ENCODE assay signal across 8 cellular contexts in the genomic region with DNA sequence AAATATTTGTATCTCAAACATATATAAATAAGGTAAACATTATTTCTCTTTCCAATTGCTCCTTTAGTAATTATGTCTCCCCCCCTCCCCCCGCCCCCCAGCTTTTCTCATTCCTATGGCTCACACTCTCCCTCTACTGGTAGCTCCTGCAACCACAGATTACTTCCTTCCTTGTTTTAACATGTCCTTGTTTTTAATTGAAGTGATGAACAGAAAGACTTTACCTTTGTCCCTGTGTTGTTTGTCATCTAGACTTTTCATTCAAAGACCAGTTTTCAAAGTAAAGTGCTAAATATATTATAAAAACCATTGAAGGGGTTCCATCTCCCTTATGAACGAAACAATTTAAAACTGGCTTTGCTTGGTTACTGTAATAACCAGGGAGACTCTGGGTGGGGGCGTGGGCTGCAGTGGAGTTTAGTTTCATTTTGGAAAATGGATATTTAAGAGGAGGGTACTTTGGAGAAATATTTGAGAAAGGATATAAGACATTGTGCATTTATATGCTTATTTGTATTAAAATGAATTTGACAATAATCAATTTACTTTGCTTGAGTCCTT.
A peak's percentile ranks its signal among the peaks of the same experiment; 100 is the strongest.
DNase-seq lines count a peak whose midpoint lies in the region; ATAC-seq, FAIRE-seq and TF ChIP-seq lines count a peak whose summit lies in the region.

No MANE protein-coding gene starts in this region.

- POLR2A ChIA-PET in K562 (lab: Yijun Ruan, JAX): interaction anchor here (0.8 kb wide), 2 partner anchors 42 to 235 kb away, joined by 3 to 4 read pairs; no protein-coding TSS in a partner anchor

- TF ChIP-seq EP300 in K562 (IDR thresholded peaks at IDR 0.05; ENCODE audit: low read length): no peak

- H3K9ac ChIP-seq in K562 (ENCODE audit: insufficient read depth in 1 of 2, low read depth in 2 of 2, low read length in 2 of 2): no peak overlapping the region

- TF ChIP-seq CTCF in K562 (IDR thresholded peaks at IDR 0.05 in 2 of 3, conservative IDR thresholded peaks at IDR 0.05 in 1 of 3; ENCODE audit: insufficient read depth in 2 of 3, low read depth in 1 of 3, low read length in 3 of 3): peak; percentile 61 to 78 (median 76)

- H3K9me1 ChIP-seq in K562 (ENCODE audit: control insufficient read depth, insufficient read depth, low read length): no peaks in the 10 kb centered on the region

- H3K79me2 ChIP-seq in K562 (ENCODE audit: control insufficient read depth, insufficient read depth, low read length): no peaks in the 10 kb centered on the region

- H3K27me3 ChIP-seq in K562 (ENCODE audit: control insufficient read depth in 2 of 2, insufficient read depth in 2 of 2, low read length in 2 of 2): no peaks in the 10 kb centered on the region

- H3K9me3 ChIP-seq in K562 (replicated peaks; ENCODE audit: control insufficient read depth, insufficient read depth, low read depth, low read length): no peaks in the 10 kb centered on the region

- no peaks in the 10 kb centered on the region for H4K20me1 ChIP-seq in K562 (replicated peaks; ENCODE audit: control insufficient read depth, insufficient read depth, low read length)

- H2AFZ ChIP-seq in K562 (ENCODE audit: low read depth, low read length): peak overlapping the region; percentile 67

- no peaks in the 10 kb centered on the region; a peak in 1 of 5 replicates for H3K4me1 ChIP-seq in K562 (replicated peaks in 1 of 2; ENCODE audit: control insufficient read depth in 2 of 2, insufficient read depth in 2 of 2, low read length in 2 of 2)

- TF ChIP-seq POLR2A in K562 (conservative IDR thresholded peaks at IDR 0.05): no peak

- peak; percentile 60 for FAIRE-seq in K562 (lab: Jason Lieb, UNC)

- DNase-seq in SIG-M5 treated with dmso at 0.1 percent for 504 hours (lab: John Stamatoyannopoulos, UW; ENCODE audit: unreplicated experiment) (peak; percentile 68), SIG-M5 (lab: John Stamatoyannopoulos, UW) (no peak), NCI-H2227 (lab: John Stamatoyannopoulos, UW; ENCODE audit: unreplicated experiment) (peak; percentile 34), K562 (ENCODE audit: extremely low read depth in 1 of 4, low spot score in 3 of 4) (peak; percentile 68 to 76 (median 70)), lung microvascular endothelial cell (ENCODE audit: low read depth in 2 of 2) (peak; percentile 51 to 66)
- DNase-seq in effector CD8-positive, alpha-beta T cell (lab: John Stamatoyannopoulos, UW): no peak

- H3K4me2 ChIP-seq in K562 (ENCODE audit: insufficient read depth, low read length): no peak overlapping the region

- ATAC-seq in HG02610 (IDR thresholded peaks at IDR 0.05; ENCODE audit: unreplicated experiment): peak; percentile 65
- ATAC-seq in K562: peak; percentile 89
- ATAC-seq in HG03439 (IDR thresholded peaks at IDR 0.05; ENCODE audit: unreplicated experiment): no peak

- intact Hi-C loops in K562 (cut with micrococcal nuclease): no loop called here

- CTCF ChIA-PET in K562 (lab: Yijun Ruan, JAX; ENCODE audit: low intra/inter-chr PET ratio): interaction anchor here (0.7 to 1.7 kb wide), 3 partner anchors 605 to 1202 kb away, joined by 3 to 4 read pairs (median 4); no protein-coding TSS in a partner anchor

- H3K27ac ChIP-seq in K562 (ENCODE audit: extremely low read depth, low read depth, low read length): no peak overlapping the region

- no peaks in the 10 kb centered on the region for H3K36me3 ChIP-seq in K562 (ENCODE audit: control insufficient read depth, insufficient read depth, low read length)

- no TSS peak for BruUV-seq in K562 (replicated peaks; lab: Mats Ljungman, UMichigan)

- WGBS in K562 (ENCODE audit: insufficient coverage, low coverage, missing lambda C conversion rate): 14% methylated on average over 3 of the region's 3 CpGs

- in situ Hi-C loops in K562 (cut with MboI): no loop called here

- peak; percentile 44 to 50 for TF ChIP-seq RAD21 in K562 (CRISPR knock-in tag; conservative IDR thresholded peaks at IDR 0.05 in 1 of 2, IDR thresholded peaks at IDR 0.05 in 1 of 2)

- no peak overlapping the region for H3K4me3 ChIP-seq in K562

TF ChIP-seq in K562, 482 proteins besides CTCF, POLR2A, EP300 and RAD21 (continues in another document):
- TF ChIP-seq JUND (IDR thresholded peaks at IDR 0.05; ENCODE audit: borderline replicate concordance, low read depth, low read length): peak; percentile 16; the same call in 1 of the 2 replicates
- no peak for TF ChIP-seq JUND (tag; IDR thresholded peaks at IDR 0.05; ENCODE audit: borderline replicate concordance, low read depth, low read length)
- TF ChIP-seq, protein P1, sequence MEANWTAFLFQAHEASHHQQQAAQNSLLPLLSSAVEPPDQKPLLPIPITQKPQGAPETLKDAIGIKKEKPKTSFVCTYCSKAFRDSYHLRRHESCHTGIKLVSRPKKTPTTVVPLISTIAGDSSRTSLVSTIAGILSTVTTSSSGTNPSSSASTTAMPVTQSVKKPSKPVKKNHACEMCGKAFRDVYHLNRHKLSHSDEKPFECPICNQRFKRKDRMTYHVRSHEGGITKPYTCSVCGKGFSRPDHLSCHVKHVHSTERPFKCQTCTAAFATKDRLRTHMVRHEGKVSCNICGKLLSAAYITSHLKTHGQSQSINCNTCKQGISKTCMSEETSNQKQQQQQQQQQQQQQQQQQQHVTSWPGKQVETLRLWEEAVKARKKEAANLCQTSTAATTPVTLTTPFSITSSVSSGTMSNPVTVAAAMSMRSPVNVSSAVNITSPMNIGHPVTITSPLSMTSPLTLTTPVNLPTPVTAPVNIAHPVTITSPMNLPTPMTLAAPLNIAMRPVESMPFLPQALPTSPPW (CRISPR knock-in tag; IDR thresholded peaks at IDR 0.05): peak; percentile 97
- peak; percentile 28; the same call in 1 of the 2 replicates for TF ChIP-seq KLF16 (IDR thresholded peaks at IDR 0.05)
- TF ChIP-seq, protein P2, sequence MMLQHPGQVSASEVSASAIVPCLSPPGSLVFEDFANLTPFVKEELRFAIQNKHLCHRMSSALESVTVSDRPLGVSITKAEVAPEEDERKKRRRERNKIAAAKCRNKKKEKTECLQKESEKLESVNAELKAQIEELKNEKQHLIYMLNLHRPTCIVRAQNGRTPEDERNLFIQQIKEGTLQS (IDR thresholded peaks at IDR 0.05): no peak
- TF ChIP-seq, protein P2 (CRISPR knock-in tag; conservative IDR thresholded peaks at IDR 0.05): no peak
- TF ChIP-seq FOXK2 (conservative IDR thresholded peaks at IDR 0.05 in 1 of 2, IDR thresholded peaks at IDR 0.05 in 1 of 2; ENCODE audit: low read depth in 2 of 2): 0 out of 4 replicates have a peak, but pooled peaks of 1 of the 2 experiments have one; percentile 33
- no peak for TF ChIP-seq BACH1 (tag; IDR thresholded peaks at IDR 0.05)
- TF ChIP-seq SIRT6 (IDR thresholded peaks at IDR 0.05; ENCODE audit: low read depth, low read length): no peak
- no peak for TF ChIP-seq MCM2 (IDR thresholded peaks at IDR 0.05; ENCODE audit: low read depth)
- TF ChIP-seq, protein P3, sequence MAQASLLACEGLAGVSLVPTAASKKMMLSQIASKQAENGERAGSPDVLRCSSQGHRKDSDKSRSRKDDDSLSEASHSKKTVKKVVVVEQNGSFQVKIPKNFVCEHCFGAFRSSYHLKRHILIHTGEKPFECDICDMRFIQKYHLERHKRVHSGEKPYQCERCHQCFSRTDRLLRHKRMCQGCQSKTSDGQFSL (CRISPR knock-in tag; IDR thresholded peaks at IDR 0.05): no peak
- TF ChIP-seq, protein P3 (tag; IDR thresholded peaks at IDR 0.05): peak in 1 of 2 experiments; percentile 64; a peak in 1 of 4 replicates
- TF ChIP-seq NEUROD1 (IDR thresholded peaks at IDR 0.05; ENCODE audit: borderline replicate concordance, low read depth, low read length, partially characterized antibody): no peak
- TF ChIP-seq L3MBTL2 (IDR thresholded peaks at IDR 0.05): no peak
- TF ChIP-seq NCOA6 (IDR thresholded peaks at IDR 0.05): no peak
- no peak for TF ChIP-seq NFATC3 (IDR thresholded peaks at IDR 0.05)
- peak; percentile 47 for TF ChIP-seq RFX1 (IDR thresholded peaks at IDR 0.05)
- TF ChIP-seq ZFX (CRISPR knock-in tag; IDR thresholded peaks at IDR 0.05): no peak
- no peak for TF ChIP-seq MTA3 (IDR thresholded peaks at IDR 0.05; ENCODE audit: borderline replicate concordance)
- TF ChIP-seq, protein P4, sequence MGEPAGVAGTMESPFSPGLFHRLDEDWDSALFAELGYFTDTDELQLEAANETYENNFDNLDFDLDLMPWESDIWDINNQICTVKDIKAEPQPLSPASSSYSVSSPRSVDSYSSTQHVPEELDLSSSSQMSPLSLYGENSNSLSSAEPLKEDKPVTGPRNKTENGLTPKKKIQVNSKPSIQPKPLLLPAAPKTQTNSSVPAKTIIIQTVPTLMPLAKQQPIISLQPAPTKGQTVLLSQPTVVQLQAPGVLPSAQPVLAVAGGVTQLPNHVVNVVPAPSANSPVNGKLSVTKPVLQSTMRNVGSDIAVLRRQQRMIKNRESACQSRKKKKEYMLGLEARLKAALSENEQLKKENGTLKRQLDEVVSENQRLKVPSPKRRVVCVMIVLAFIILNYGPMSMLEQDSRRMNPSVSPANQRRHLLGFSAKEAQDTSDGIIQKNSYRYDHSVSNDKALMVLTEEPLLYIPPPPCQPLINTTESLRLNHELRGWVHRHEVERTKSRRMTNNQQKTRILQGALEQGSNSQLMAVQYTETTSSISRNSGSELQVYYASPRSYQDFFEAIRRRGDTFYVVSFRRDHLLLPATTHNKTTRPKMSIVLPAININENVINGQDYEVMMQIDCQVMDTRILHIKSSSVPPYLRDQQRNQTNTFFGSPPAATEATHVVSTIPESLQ (CRISPR knock-in tag; IDR thresholded peaks at IDR 0.05): no peak
- TF ChIP-seq MAFF (IDR thresholded peaks at IDR 0.05; ENCODE audit: low read length): no peak
- TF ChIP-seq, protein P5, sequence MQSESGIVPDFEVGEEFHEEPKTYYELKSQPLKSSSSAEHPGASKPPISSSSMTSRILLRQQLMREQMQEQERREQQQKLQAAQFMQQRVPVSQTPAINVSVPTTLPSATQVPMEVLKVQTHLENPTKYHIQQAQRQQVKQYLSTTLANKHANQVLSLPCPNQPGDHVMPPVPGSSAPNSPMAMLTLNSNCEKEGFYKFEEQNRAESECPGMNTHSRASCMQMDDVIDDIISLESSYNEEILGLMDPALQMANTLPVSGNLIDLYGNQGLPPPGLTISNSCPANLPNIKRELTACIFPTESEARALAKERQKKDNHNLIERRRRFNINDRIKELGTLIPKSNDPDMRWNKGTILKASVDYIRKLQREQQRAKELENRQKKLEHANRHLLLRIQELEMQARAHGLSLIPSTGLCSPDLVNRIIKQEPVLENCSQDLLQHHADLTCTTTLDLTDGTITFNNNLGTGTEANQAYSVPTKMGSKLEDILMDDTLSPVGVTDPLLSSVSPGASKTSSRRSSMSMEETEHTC (IDR thresholded peaks at IDR 0.05): no peak

Comparison
In these comparisons a context has a peak if more than half of its experiments do, and no peak if none do; other contexts are left out.
1. DNase-seq: peak in SIG-M5 treated with dmso at 0.1 percent for 504 hours (single experiment), NCI-H2227 (single experiment), K562 (4 of 4) and lung microvascular endothelial cell (2 of 2); none in SIG-M5 (single experiment) and effector CD8-positive, alpha-beta T cell (single experiment).